Comparison of ENCODE assay signal across 1 cellular context in the genomic region with DNA sequence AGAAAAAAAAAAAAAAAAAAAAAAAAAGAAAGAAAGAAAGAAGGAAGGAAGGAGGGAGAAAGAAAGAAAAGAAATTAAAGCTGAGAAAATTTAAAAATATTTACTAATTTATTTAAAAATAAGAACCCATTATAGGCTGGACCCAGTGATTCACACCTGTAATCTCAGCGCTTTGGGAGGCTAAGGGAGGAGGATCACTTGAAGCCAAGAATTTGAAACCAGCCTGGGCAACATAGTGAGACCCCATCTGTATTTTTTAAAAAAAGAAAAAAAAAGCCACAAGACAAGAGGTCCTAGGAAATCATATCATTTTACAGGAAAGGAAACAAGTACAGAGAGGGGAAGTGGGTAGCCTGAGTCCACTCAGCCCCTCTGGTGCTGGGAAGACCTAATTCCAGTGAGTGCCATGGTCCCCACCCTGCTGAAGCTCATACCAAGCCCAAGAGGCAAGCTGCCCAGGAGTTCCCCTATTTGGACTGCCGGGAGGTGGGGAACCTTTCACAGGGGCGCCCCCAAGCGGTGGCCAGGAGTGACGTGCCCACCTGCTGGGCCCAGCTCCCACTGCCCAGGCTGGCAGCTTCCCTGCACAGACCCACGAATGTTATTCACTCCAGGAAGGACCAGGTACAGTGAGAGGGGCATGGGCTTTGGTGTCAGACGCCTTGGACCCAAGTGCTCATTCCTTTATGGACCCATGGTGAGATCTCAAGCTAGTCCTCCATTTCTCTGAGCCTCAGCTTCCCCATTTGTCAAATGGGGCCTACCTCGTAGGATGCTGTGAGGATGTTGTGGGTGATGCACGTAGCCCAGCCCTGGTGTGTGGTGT.
TF ChIP-seq lines count a peak whose summit lies in the region.

No MANE protein-coding gene starts in this region.

TF ChIP-seq in HepG2, 621 proteins besides CTCF, POLR2A, EP300 and RAD21 (continued from another document):
- TF ChIP-seq, protein P1, sequence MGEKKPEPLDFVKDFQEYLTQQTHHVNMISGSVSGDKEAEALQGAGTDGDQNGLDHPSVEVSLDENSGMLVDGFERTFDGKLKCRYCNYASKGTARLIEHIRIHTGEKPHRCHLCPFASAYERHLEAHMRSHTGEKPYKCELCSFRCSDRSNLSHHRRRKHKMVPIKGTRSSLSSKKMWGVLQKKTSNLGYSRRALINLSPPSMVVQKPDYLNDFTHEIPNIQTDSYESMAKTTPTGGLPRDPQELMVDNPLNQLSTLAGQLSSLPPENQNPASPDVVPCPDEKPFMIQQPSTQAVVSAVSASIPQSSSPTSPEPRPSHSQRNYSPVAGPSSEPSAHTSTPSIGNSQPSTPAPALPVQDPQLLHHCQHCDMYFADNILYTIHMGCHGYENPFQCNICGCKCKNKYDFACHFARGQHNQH (CRISPR knock-in tag; IDR thresholded peaks at IDR 0.05), result no peak
- TF ChIP-seq, protein P2, sequence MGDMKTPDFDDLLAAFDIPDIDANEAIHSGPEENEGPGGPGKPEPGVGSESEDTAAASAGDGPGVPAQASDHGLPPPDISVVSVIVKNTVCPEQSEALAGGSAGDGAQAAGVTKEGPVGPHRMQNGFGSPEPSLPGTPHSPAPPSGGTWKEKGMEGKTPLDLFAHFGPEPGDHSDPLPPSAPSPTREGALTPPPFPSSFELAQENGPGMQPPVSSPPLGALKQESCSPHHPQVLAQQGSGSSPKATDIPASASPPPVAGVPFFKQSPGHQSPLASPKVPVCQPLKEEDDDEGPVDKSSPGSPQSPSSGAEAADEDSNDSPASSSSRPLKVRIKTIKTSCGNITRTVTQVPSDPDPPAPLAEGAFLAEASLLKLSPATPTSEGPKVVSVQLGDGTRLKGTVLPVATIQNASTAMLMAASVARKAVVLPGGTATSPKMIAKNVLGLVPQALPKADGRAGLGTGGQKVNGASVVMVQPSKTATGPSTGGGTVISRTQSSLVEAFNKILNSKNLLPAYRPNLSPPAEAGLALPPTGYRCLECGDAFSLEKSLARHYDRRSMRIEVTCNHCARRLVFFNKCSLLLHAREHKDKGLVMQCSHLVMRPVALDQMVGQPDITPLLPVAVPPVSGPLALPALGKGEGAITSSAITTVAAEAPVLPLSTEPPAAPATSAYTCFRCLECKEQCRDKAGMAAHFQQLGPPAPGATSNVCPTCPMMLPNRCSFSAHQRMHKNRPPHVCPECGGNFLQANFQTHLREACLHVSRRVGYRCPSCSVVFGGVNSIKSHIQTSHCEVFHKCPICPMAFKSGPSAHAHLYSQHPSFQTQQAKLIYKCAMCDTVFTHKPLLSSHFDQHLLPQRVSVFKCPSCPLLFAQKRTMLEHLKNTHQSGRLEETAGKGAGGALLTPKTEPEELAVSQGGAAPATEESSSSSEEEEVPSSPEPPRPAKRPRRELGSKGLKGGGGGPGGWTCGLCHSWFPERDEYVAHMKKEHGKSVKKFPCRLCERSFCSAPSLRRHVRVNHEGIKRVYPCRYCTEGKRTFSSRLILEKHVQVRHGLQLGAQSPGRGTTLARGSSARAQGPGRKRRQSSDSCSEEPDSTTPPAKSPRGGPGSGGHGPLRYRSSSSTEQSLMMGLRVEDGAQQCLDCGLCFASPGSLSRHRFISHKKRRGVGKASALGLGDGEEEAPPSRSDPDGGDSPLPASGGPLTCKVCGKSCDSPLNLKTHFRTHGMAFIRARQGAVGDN (CRISPR knock-in tag; IDR thresholded peaks at IDR 0.05), result 0 out of 2 replicates have a peak, but pooled peaks have one; percentile 20
- TF ChIP-seq AGO2 (optimal IDR thresholded peaks at IDR 0.05; ENCODE audit: low read depth, low read length), result peak; percentile 50
- TF ChIP-seq, protein P3, sequence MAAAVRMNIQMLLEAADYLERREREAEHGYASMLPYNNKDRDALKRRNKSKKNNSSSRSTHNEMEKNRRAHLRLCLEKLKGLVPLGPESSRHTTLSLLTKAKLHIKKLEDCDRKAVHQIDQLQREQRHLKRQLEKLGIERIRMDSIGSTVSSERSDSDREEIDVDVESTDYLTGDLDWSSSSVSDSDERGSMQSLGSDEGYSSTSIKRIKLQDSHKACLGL (CRISPR knock-in tag; IDR thresholded peaks at IDR 0.05), result no peak
- TF ChIP-seq HOXA3 (CRISPR knock-in tag; IDR thresholded peaks at IDR 0.05), result no peak
- TF ChIP-seq STAG1 (CRISPR knock-in tag; IDR thresholded peaks at IDR 0.05), result peak; percentile 75
- no peak for TF ChIP-seq IRX3 (CRISPR knock-in tag; IDR thresholded peaks at IDR 0.05; ENCODE audit: borderline replicate concordance, low read depth)
- no peak for TF ChIP-seq GPN1 (CRISPR knock-in tag; IDR thresholded peaks at IDR 0.05; ENCODE audit: borderline replicate concordance)
